In the genomic region with DNA sequence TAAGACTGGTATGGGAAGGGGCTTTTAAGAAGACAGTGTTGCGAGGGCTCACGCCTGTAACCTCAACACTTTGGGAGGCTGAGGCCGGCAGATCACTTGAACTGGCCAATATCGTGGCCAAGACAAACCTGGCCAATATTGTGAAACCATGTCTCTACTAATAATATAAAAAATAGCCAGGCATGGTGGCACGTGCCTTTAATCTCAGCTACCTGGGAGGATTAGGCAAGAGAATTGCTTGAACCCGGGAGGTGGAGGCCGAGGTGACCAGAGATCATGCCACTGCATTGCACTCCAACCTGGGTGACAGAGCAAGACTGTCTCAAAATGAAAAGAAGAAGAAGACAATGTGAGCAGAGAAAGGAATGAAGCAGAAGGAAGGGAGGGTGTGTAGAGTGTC, we compare ENCODE assay signal across 19 cellular contexts.
"Had no signal": no experiment of that assay in that cellular context is flagged by ENCODE, and none has a peak within 500 bp of the region (broad histone marks: within the 10 kb centered on the region; RNA-seq: fewer than 3 reads in every experiment).

No MANE protein-coding gene starts in this region.

- DNase-seq: dermis blood vessel endothelial cell; esophagus squamous epithelium; foreskin fibroblast; glutamatergic neuron; immature natural killer cell; left ventricle myocardium superior; mesenchymal stem cell; naive B cell; psoas muscle; retina; right lobe of liver; stimulated activated CD4-positive, alpha-beta T cell treated with anti-CD3 and anti-CD28 coated beads, Interleukin-4, amount 100 ng/mL, for 1 hour; stimulated activated CD8-positive, alpha-beta memory T cell treated with anti-CD3 and anti-CD28 coated beads, Interleukin-4, amount 100 ng/mL, for 48 hours; stimulated activated naive CD8-positive, alpha-beta T cell treated with anti-CD3 and anti-CD28 coated beads, Interleukin-15, Interleukin-2, amounts not matched to agents 100 U/mL and 50 U/mL, for 24 hours; thyroid gland; upper lobe of left lung; uterus had no signal

- H3K27ac Mint-ChIP-seq: immature natural killer cell; stimulated activated effector memory CD8-positive, alpha-beta T cell treated with anti-CD3 and anti-CD28 coated beads, Interleukin-12 subunit alpha, Interleukin-12 subunit beta, amount 100 ng/mL, for 72 hours had no signal

- H3K36me3 Mint-ChIP-seq: immature natural killer cell; naive B cell; stimulated activated effector memory CD8-positive, alpha-beta T cell treated with anti-CD3 and anti-CD28 coated beads, Interleukin-12 subunit alpha, Interleukin-12 subunit beta, amount 100 ng/mL, for 72 hours had no signal

- H3K9me3 Mint-ChIP-seq: immature natural killer cell; naive B cell; stimulated activated effector memory CD8-positive, alpha-beta T cell treated with anti-CD3 and anti-CD28 coated beads, Interleukin-12 subunit alpha, Interleukin-12 subunit beta, amount 100 ng/mL, for 72 hours had no signal

- H3K4me3 Mint-ChIP-seq: immature natural killer cell; stimulated activated effector memory CD8-positive, alpha-beta T cell treated with anti-CD3 and anti-CD28 coated beads, Interleukin-12 subunit alpha, Interleukin-12 subunit beta, amount 100 ng/mL, for 72 hours had no signal

- H3K4me1 Mint-ChIP-seq: stimulated activated effector memory CD8-positive, alpha-beta T cell treated with anti-CD3 and anti-CD28 coated beads, Interleukin-12 subunit alpha, Interleukin-12 subunit beta, amount 100 ng/mL, for 72 hours had no signal

- ATAC-seq: gastroesophageal sphincter; left ventricle myocardium superior; psoas muscle; stimulated activated effector memory CD8-positive, alpha-beta T cell treated with anti-CD3 and anti-CD28 coated beads, Interleukin-12 subunit alpha, Interleukin-12 subunit beta, amount 100 ng/mL, for 72 hours; stimulated activated naive CD8-positive, alpha-beta T cell treated with anti-CD3 and anti-CD28 coated beads, Interleukin-15, Interleukin-2, amounts not matched to agents 100 U/mL and 50 U/mL, for 24 hours had no signal
